8 cellular contexts compared by ENCODE assay signal in the genomic region with DNA sequence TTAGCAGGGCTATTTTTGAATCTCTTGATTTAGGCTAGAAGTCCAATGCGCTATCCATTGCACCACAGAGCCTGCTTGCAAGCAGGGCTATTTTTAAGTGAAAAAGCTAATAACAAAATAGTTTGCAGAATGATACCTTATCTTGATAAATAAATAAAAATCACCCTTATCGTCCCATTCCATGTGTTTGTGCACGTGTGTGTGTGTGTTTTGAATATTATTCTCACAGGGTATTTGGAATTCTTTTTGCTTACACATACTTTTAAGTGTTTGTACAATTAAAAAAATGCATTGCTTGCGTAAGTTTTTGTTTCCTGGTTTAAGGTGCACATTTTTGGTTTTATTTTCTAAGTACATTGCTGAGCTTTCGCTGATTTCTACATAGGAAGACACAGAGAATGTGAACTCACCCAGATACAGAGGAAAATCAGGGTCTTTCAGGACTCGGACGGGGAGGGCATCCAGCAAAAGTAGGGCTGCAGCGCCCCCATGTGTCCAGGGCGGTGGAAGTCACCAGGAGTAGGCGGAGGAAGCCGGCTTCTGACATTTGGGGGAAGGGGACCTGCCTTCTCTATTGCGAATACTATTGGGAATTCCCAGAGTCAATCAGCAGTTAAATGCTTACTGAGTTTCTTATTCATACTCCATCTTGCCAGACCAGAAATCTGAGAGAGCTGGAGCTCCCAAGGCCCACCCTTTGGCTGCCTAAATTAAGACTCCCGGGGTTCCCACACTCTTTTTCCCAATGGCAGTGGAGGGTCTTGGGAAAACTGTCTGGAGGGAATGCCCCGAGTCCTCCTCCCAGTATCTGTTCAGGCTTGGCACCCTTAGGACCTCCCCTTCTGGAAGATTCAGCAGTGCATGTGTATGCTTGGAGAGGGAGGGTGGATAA. TPM values are rescaled to one million over a fixed set of nuclear protein-coding genes. Genes with fewer than 3 reads are reported as not detected.
A peak's percentile ranks its signal among the peaks of the same experiment; 100 is the strongest.
DNase-seq lines count a peak whose midpoint lies in the region; ATAC-seq and TF ChIP-seq lines count a peak whose summit lies in the region.

No MANE protein-coding gene starts in this region.

- TF ChIP-seq CTCF in HCT116 (IDR thresholded peaks at IDR 0.05 in 2 of 3, conservative IDR thresholded peaks at IDR 0.05 in 1 of 3; ENCODE audit: borderline replicate concordance in 1 of 3, insufficient read depth in 1 of 3, low read depth in 2 of 3, low read length in 2 of 3) (peak; percentile 83 to 98 (median 84)), VCaP (conservative IDR thresholded peaks at IDR 0.05) (peak; percentile 84), brain microvascular endothelial cell (IDR thresholded peaks at IDR 0.05; ENCODE audit: low read depth, low read length, missing control alignments) (peak; percentile 92), smooth muscle cell (IDR thresholded peaks at IDR 0.05; ENCODE audit: borderline replicate concordance, insufficient read depth, poor library complexity, severe bottlenecking) (peak; percentile 95)

- no peaks in the 10 kb centered on the region for H3F3A ChIP-seq in smooth muscle cell (ENCODE audit: low read depth)

- no TSS peak for BruUV-seq in HCT116 (replicated peaks; lab: Mats Ljungman, UMichigan)

- H3K27ac ChIP-seq in HCT116 (ENCODE audit: low read depth, low read length) = no peak overlapping the region
- H3K27ac ChIP-seq in VCaP = peak overlapping the region; percentile 93
- no peak overlapping the region for H3K27ac ChIP-seq in brain microvascular endothelial cell
- no peak overlapping the region for H3K27ac ChIP-seq in smooth muscle cell (ENCODE audit: low read depth)

- H3K79me2 ChIP-seq in HCT116 (ENCODE audit: insufficient read depth, low read length) (no peaks in the 10 kb centered on the region), smooth muscle cell (ENCODE audit: low read depth) (no peaks in the 10 kb centered on the region)

- peak; percentile 92 for ATAC-seq in HCT116
- ATAC-seq in HG03378 (IDR thresholded peaks at IDR 0.05; ENCODE audit: unreplicated experiment) = no peak

- H3K9me3 ChIP-seq in HCT116 (ENCODE audit: control insufficient read depth in 1 of 2, insufficient read depth in 1 of 2, low read depth in 1 of 2, low read length in 2 of 2) (no peaks in the 10 kb centered on the region), smooth muscle cell (replicated peaks; ENCODE audit: low read depth) (no peaks in the 10 kb centered on the region)

- H3K9ac ChIP-seq in HCT116 (ENCODE audit: low read length) (no peak overlapping the region), smooth muscle cell (ENCODE audit: low read depth) (no peak overlapping the region)

- RAD21 ChIA-PET in HCT116 (lab: Charles Lee; ENCODE audit: low non-redundant PET in 1 of 2, low total read pairs in 2 of 2, uncharacterized antibody in 2 of 2, unreplicated experiment in 2 of 2) = interaction anchor here in 1 of 2 experiments (1.0 kb wide), 1 partner anchor 465 kb away, joined by 3 read pairs; no protein-coding TSS in a partner anchor

- H3K4me1 ChIP-seq in HCT116 (ENCODE audit: control insufficient read depth in 1 of 2, insufficient read depth in 2 of 2, low read length in 2 of 2) = peaks cover 15 to 18% of the 10 kb centered on the region in 2 experiments
- peaks cover 2% of the 10 kb centered on the region for H3K4me1 ChIP-seq in smooth muscle cell (ENCODE audit: low read depth)

- no peaks in the 10 kb centered on the region for H3K36me3 ChIP-seq in HCT116 (ENCODE audit: control insufficient read depth in 1 of 2, insufficient read depth in 2 of 2, low read length in 2 of 2)
- H3K36me3 ChIP-seq in brain microvascular endothelial cell (replicated peaks) = no peaks in the 10 kb centered on the region
- H3K36me3 ChIP-seq in smooth muscle cell (ENCODE audit: low read depth) = no peaks in the 10 kb centered on the region

- intact Hi-C loops in HCT116 (cut with micrococcal nuclease) = loop anchor here (1.0 to 5.0 kb wide), 7 partner anchors 155 to 1025 kb away; a partner anchor contains a TSS

- no peak overlapping the region for H3K4me3 ChIP-seq in HCT116 (replicated peaks in 1 of 2; ENCODE audit: low read depth in 1 of 2, low read length in 2 of 2)
- no peak overlapping the region for H3K4me3 ChIP-seq in brain microvascular endothelial cell (ENCODE audit: low read depth, low read length)
- no peak overlapping the region for H3K4me3 ChIP-seq in smooth muscle cell

- no peak for TF ChIP-seq POLR2A in HCT116 (IDR thresholded peaks at IDR 0.05; ENCODE audit: borderline replicate concordance, extremely low read depth, insufficient read depth, insufficient read length)

- H3K9me2 ChIP-seq in HCT116 (ENCODE audit: insufficient read depth) = no peaks in the 10 kb centered on the region

- in situ Hi-C loops in brain microvascular endothelial cell (cut with HindIII; ENCODE audit: low pct_ligation_motif_present, low sequenced_read_pairs) = loop anchor here (25.0 kb wide), 1 partner anchor 455 kb away; no protein-coding TSS in a partner anchor

- H4K20me1 ChIP-seq in HCT116 (ENCODE audit: insufficient read depth) = no peaks in the 10 kb centered on the region
- H4K20me1 ChIP-seq in smooth muscle cell (ENCODE audit: low read depth) = no peaks in the 10 kb centered on the region

- DNase-seq in DMS53 treated with DMSO at 0.1 percent for 48 hours (lab: John Stamatoyannopoulos, UW; ENCODE audit: unreplicated experiment) = peak; percentile 29
- peak; percentile 49 for DNase-seq in HCT116 (ENCODE audit: low read depth, low spot score)
- DNase-seq in NCI-H2029 (lab: John Stamatoyannopoulos, UW) = peak; percentile 73
- DNase-seq in brain microvascular endothelial cell = peak; percentile 81
- DNase-seq in iPS-NIHi11 (ENCODE audit: low spot score) = peak; percentile 87
- peak; percentile 63 for DNase-seq in smooth muscle cell (lab: John Stamatoyannopoulos, UW; ENCODE audit: unreplicated experiment)

- WGBS in smooth muscle cell (ENCODE audit: low lambda C conversion rate) = 32% methylated on average over 14 of the region's 14 CpGs

- TF ChIP-seq RAD21 in HCT116 (IDR thresholded peaks at IDR 0.05; ENCODE audit: low read depth) = peak; percentile 98

- POLR2A ChIA-PET in HCT116 (lab: Charles Lee) = interaction anchor here (1.0 kb wide), 1 partner anchor 389 kb away, joined by 3 read pairs; no protein-coding TSS in a partner anchor

- peak overlapping the region; percentile 42 for H3K4me2 ChIP-seq in HCT116 (ENCODE audit: low read length)
- H3K4me2 ChIP-seq in smooth muscle cell = peak overlapping the region; percentile 63

- CTCF ChIA-PET in HCT116 (lab: Charles Lee) = interaction anchor here (0.6 to 4.0 kb wide), 7 partner anchors 18 to 493 kb away, joined by 3 to 37 read pairs (median 4); no protein-coding TSS in a partner anchor

- H3K27me3 ChIP-seq in HCT116 (ENCODE audit: insufficient read depth, low read length) (no peaks in the 10 kb centered on the region), brain microvascular endothelial cell (replicated peaks) (no peaks in the 10 kb centered on the region), smooth muscle cell (ENCODE audit: low read depth) (no peaks in the 10 kb centered on the region)

- H2AFZ ChIP-seq in HCT116 (ENCODE audit: low read depth, low read length, poor library complexity, severe bottlenecking) (peak overlapping the region; percentile 78), smooth muscle cell (ENCODE audit: low read depth) (no peak overlapping the region)

TF ChIP-seq in HCT116, 20 proteins besides CTCF, POLR2A, EP300 and RAD21 (continues in another document):
- TF ChIP-seq YY1 (IDR thresholded peaks at IDR 0.05; ENCODE audit: extremely low read depth, insufficient replicate concordance, low read depth, low read length) = no peak
- TF ChIP-seq, protein P1, sequence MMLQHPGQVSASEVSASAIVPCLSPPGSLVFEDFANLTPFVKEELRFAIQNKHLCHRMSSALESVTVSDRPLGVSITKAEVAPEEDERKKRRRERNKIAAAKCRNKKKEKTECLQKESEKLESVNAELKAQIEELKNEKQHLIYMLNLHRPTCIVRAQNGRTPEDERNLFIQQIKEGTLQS (IDR thresholded peaks at IDR 0.05) = no peak
- no peak for TF ChIP-seq SIN3A (IDR thresholded peaks at IDR 0.05; ENCODE audit: low read depth)
- TF ChIP-seq, protein P2, sequence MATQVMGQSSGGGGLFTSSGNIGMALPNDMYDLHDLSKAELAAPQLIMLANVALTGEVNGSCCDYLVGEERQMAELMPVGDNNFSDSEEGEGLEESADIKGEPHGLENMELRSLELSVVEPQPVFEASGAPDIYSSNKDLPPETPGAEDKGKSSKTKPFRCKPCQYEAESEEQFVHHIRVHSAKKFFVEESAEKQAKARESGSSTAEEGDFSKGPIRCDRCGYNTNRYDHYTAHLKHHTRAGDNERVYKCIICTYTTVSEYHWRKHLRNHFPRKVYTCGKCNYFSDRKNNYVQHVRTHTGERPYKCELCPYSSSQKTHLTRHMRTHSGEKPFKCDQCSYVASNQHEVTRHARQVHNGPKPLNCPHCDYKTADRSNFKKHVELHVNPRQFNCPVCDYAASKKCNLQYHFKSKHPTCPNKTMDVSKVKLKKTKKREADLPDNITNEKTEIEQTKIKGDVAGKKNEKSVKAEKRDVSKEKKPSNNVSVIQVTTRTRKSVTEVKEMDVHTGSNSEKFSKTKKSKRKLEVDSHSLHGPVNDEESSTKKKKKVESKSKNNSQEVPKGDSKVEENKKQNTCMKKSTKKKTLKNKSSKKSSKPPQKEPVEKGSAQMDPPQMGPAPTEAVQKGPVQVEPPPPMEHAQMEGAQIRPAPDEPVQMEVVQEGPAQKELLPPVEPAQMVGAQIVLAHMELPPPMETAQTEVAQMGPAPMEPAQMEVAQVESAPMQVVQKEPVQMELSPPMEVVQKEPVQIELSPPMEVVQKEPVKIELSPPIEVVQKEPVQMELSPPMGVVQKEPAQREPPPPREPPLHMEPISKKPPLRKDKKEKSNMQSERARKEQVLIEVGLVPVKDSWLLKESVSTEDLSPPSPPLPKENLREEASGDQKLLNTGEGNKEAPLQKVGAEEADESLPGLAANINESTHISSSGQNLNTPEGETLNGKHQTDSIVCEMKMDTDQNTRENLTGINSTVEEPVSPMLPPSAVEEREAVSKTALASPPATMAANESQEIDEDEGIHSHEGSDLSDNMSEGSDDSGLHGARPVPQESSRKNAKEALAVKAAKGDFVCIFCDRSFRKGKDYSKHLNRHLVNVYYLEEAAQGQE (IDR thresholded peaks at IDR 0.05; ENCODE audit: low read depth) = no peak
- no peak for TF ChIP-seq FOSL1 (IDR thresholded peaks at IDR 0.05; ENCODE audit: low read depth)
- TF ChIP-seq EGR1 (IDR thresholded peaks at IDR 0.05; ENCODE audit: low read depth) = no peak
- TF ChIP-seq, protein P3, sequence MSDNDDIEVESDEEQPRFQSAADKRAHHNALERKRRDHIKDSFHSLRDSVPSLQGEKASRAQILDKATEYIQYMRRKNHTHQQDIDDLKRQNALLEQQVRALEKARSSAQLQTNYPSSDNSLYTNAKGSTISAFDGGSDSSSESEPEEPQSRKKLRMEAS (IDR thresholded peaks at IDR 0.05) = no peak
- TF ChIP-seq JUND (IDR thresholded peaks at IDR 0.05) = no peak
- TF ChIP-seq ZFX (IDR thresholded peaks at IDR 0.05) = no peak

RNA-seq across cellular contexts. Expression of a gene that starts 27.2 kb away (rescaled TPM):
- total RNA-seq in HCT116 (2021; ENCODE audit: unreplicated experiment) (0.25 TPM), smooth muscle cell (0.18 and 3.6 TPM in 2 replicates)
- 0.03 and 0.04 TPM in 2 replicates for polyA plus RNA-seq in HCT116 (2012)
- polyA plus RNA-seq in smooth muscle cell = 0.07 TPM in 1 of 2 replicates, not detected in the other

Comparison
In these comparisons a context has a peak if more than half of its experiments do, and no peak if none do; other contexts are left out.
1. DNase-seq: peak in every context shown above with its lines; median percentile 87 in iPS-NIHi11; 81 in brain microvascular endothelial cell; 73 in NCI-H2029; 63 in smooth muscle cell; 49 in HCT116; 29 in DMS53 treated with DMSO at 0.1 percent for 48 hours.